1 cellular context compared by ENCODE assay signal in the genomic region with DNA sequence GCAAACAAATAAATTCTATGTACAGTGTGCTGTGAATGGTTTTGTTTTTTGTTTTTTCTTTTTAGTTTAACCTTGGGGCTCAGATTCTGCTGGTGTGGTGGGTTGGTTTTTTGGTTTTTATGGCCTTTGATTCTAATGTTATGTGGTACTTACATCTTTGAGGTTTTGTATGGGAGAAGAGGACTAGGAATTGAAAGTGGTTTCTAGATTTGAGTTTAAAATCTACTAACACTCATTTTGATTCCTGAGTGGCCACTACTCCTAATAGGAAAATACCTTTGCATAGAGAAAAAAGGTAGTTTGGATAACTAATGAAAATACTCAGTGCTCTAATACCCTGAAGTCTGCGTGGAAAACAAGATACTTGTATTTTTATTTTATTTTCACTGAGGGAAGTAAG.
TF ChIP-seq lines count a peak whose summit lies in the region.

No MANE protein-coding gene starts in this region.

TF ChIP-seq in HepG2, 621 proteins besides CTCF, POLR2A, EP300 and RAD21 (continued from another document):
- TF ChIP-seq REST (IDR thresholded peaks at IDR 0.05; ENCODE audit: borderline replicate concordance in 1 of 2, low read depth in 1 of 2, low read length in 2 of 2): no peak
- TF ChIP-seq, protein P1, sequence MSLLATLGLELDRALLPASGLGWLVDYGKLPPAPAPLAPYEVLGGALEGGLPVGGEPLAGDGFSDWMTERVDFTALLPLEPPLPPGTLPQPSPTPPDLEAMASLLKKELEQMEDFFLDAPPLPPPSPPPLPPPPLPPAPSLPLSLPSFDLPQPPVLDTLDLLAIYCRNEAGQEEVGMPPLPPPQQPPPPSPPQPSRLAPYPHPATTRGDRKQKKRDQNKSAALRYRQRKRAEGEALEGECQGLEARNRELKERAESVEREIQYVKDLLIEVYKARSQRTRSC (CRISPR knock-in tag; IDR thresholded peaks at IDR 0.05; ENCODE audit: low read depth): no peak
- no peak for TF ChIP-seq BRF2 (CRISPR knock-in tag; IDR thresholded peaks at IDR 0.05)
- no peak for TF ChIP-seq ZSCAN22 (CRISPR knock-in tag; IDR thresholded peaks at IDR 0.05)
- TF ChIP-seq RFX1 (IDR thresholded peaks at IDR 0.05): no peak
- TF ChIP-seq SMARCE1 (IDR thresholded peaks at IDR 0.05; ENCODE audit: borderline replicate concordance): no peak
- no peak for TF ChIP-seq ZNF33A (CRISPR knock-in tag; IDR thresholded peaks at IDR 0.05; ENCODE audit: borderline replicate concordance)
TF ChIP-seq in HepG2: peak in this region for 0.
